Comparison of ENCODE assay signal across 18 cellular contexts in the genomic region with DNA sequence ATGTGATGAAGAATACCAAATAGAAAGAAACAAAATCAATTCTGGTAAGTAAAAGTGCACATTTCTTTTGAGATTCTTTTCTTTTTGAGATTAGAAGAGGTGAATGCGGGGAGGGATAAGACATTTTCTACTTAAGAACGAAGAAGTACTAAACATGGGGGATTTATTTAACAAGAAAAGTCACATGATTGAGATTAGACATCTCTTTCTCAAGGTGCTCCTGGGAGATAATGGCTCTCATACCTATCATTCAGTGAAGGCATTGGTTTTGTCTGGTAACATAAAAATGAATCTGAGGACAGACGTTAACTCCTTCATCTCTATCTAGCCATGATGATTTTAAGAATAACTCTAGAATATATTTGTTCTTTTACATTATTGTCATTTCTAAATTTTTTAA.
"Had no signal": no experiment of that assay in that cellular context is flagged by ENCODE, and none has a peak within 500 bp of the region (broad histone marks: within the 10 kb centered on the region; RNA-seq: fewer than 3 reads in every experiment).

No MANE protein-coding gene starts in this region.

- H3K36me3 ChIP-seq: esophagus squamous epithelium, gastrocnemius medialis, heart right ventricle, left lung, lower lobe of right lung had no signal

- H3K9me3 Mint-ChIP-seq: mesothelial cell of epicardium had no signal

- H3K36me3 Mint-ChIP-seq: mesothelial cell of epicardium had no signal

- H3K27me3 ChIP-seq: esophagus squamous epithelium, gastrocnemius medialis, heart right ventricle, left lung had no signal

- H3K9me3 ChIP-seq: esophagus squamous epithelium, gastrocnemius medialis, heart right ventricle, left lung, lower lobe of right lung, mucosa of descending colon had no signal

- H3K4me3 ChIP-seq: coronary artery, esophagus squamous epithelium, gastrocnemius medialis, heart right ventricle, left lung, lower lobe of right lung, mucosa of descending colon had no signal

- H3K4me1 Mint-ChIP-seq: mesothelial cell of epicardium had no signal

- H3K4me3 Mint-ChIP-seq: mesothelial cell of epicardium had no signal

- ATAC-seq: esophagus mucosa, gastrocnemius medialis, heart right ventricle, left cardiac atrium, left lung, left ventricle myocardium superior, lower lobe of right lung, mucosa of descending colon had no signal

- H3K27ac ChIP-seq: coronary artery, esophagus squamous epithelium, gastrocnemius medialis, heart right ventricle, left lung, lower lobe of right lung had no signal

- H3K27ac Mint-ChIP-seq: mesothelial cell of epicardium had no signal

- H3K4me1 ChIP-seq: esophagus squamous epithelium, gastrocnemius medialis, lower lobe of right lung had no signal

- DNase-seq: effector memory CD4-positive, alpha-beta T cell; esophagus squamous epithelium; foreskin fibroblast; foreskin melanocyte; gastrocnemius medialis; glutamatergic neuron; head of caudate nucleus; heart right ventricle; hippocampal formation; left cardiac atrium; left lung; left ventricle myocardium superior; lower lobe of right lung; mesenchymal stem cell; mucosa of descending colon had no signal
